ENCODE assay signal across 20 cellular contexts in genomic region chr9:136722093-136722968, GRCh38. TPM values are rescaled to one million over a fixed set of nuclear protein-coding genes. Genes with fewer than 3 reads are reported as not detected.
DNase-seq lines count a peak whose midpoint lies in the region; ATAC-seq and TF ChIP-seq lines count a peak whose summit lies in the region.
"Had no signal": no experiment of that assay in that cellular context is flagged by ENCODE, and none has a peak within 500 bp of the region (broad histone marks: within the 10 kb centered on the region; RNA-seq: fewer than 3 reads in every experiment).

No MANE protein-coding gene starts in this region.

- peaks cover 9% of the 10 kb centered on the region for H3K36me3 ChIP-seq in Panc1 (ENCODE audit: control insufficient read depth, insufficient read depth, low read length)
- H3K36me3 ChIP-seq in esophagus squamous epithelium, result peaks cover 23 to 56% (median 41%) of the 10 kb centered on the region in 3 donors
- H3K36me3 ChIP-seq in upper lobe of left lung, result peaks cover 27 to 52% (median 48%) of the 10 kb centered on the region in 4 donors
- H3K36me3 ChIP-seq in vagina, result peaks cover 0 to 36% of the 10 kb centered on the region in 2 donors

- peaks cover 38% of the 10 kb centered on the region for H3K4me1 ChIP-seq in Panc1 (ENCODE audit: control insufficient read depth, insufficient read depth, low read length)
- H3K4me1 ChIP-seq in esophagus squamous epithelium, result peaks cover 67 to 90% (median 76%) of the 10 kb centered on the region in 3 donors
- peaks cover 55 to 83% (median 65%) of the 10 kb centered on the region in 4 donors for H3K4me1 ChIP-seq in upper lobe of left lung
- H3K4me1 ChIP-seq in vagina, result peaks cover 66% of the 10 kb centered on the region

- H3K27ac ChIP-seq in Panc1 (ENCODE audit: low read length), result no peak overlapping the region
- peak overlapping the region in 3 of 4 donors; percentile 63 to 72 (median 69) for H3K27ac ChIP-seq in esophagus squamous epithelium
- H3K27ac ChIP-seq in upper lobe of left lung, result peak overlapping the region; percentile 65 to 83 (median 76)
- no peak overlapping the region for H3K27ac ChIP-seq in vagina
- H3K27ac ChIP-seq: hepatocyte, parathyroid adenoma had no signal

- CTCF ChIA-PET in Panc1 (lab: Charles Lee), result interaction anchor here (0.7 kb wide), 1 partner anchor 28 kb away, joined by 3 read pairs; no protein-coding TSS in a partner anchor

- H3K9me3 ChIP-seq in Panc1 (ENCODE audit: control insufficient read depth, insufficient read depth, low read depth, low read length), result no peaks in the 10 kb centered on the region
- no peaks in the 10 kb centered on the region for H3K9me3 ChIP-seq in esophagus squamous epithelium
- no peaks in the 10 kb centered on the region for H3K9me3 ChIP-seq in upper lobe of left lung
- H3K9me3 ChIP-seq in vagina, result no peaks in the 10 kb centered on the region
- H3K9me3 ChIP-seq: Caco-2 had no signal

- intact Hi-C loops in Panc1 (cut with micrococcal nuclease; ENCODE audit: unreplicated experiment), result no loop called here
- intact Hi-C loops in esophagus squamous epithelium (cut with DNase I), result no loop called here
- intact Hi-C loops in vagina (cut with DNase I), result no loop called here

- in situ Hi-C loops in Panc1 (cut with HindIII; ENCODE audit: low pct_unique_long_range_greater_than_20kb, low sequenced_read_pairs), result no loop called here

- no peak for TF ChIP-seq POLR2A in esophagus squamous epithelium (IDR thresholded peaks at IDR 0.05)
- no peak for TF ChIP-seq POLR2A in upper lobe of left lung (IDR thresholded peaks at IDR 0.05)
- no peak for TF ChIP-seq POLR2A in vagina (IDR thresholded peaks at IDR 0.05)

- H3K27me3 ChIP-seq in Panc1 (ENCODE audit: control insufficient read depth, insufficient read depth, low read length) (no peaks in the 10 kb centered on the region), esophagus squamous epithelium (peaks cover 0 to 9% (median 0%) of the 10 kb centered on the region in 4 donors), upper lobe of left lung (no peaks in the 10 kb centered on the region), vagina (no peaks in the 10 kb centered on the region)
- H3K27me3 ChIP-seq: hepatocyte had no signal

- peak; percentile 47 for DNase-seq in stimulated activated CD4-positive, alpha-beta T cell treated with anti-CD3 and anti-CD28 coated beads, Interleukin-15, amount 100 ng/mL, for 24 hours
- no peak for DNase-seq in stimulated activated CD4-positive, alpha-beta T cell treated with anti-CD3 and anti-CD28 coated beads, Interleukin-4, amount 100 ng/mL, for 4 hours
- DNase-seq in Panc1 (ENCODE audit: low read depth, low spot score), result no peak
- no peak for DNase-seq in esophagus squamous epithelium (lab: John Stamatoyannopoulos, UW)
- DNase-seq in upper lobe of left lung, result peak in 1 of 2 donors; percentile 85
- DNase-seq in vagina (ENCODE audit: extremely low spot score in 2 of 2), result no peak
- no peak for DNase-seq in GM03348 (ENCODE audit: low spot score)
- DNase-seq: Caco-2; central memory CD4-positive, alpha-beta T cell; islet precursor cell; mesendoderm; naive thymus-derived CD8-positive, alpha-beta T cell; NCI-H187; SIG-M5; stimulated activated CD4-positive, alpha-beta T cell treated with anti-CD3 and anti-CD28 coated beads, Interleukin-2, amount 100 ng/mL, for 48 hours had no signal

- POLR2A ChIA-PET in Panc1 (lab: Charles Lee), result no interaction called here

- H3K4me3 ChIP-seq in Panc1 (ENCODE audit: low read depth in 2 of 2, low read length in 2 of 2), result no peak overlapping the region
- H3K4me3 ChIP-seq in esophagus squamous epithelium, result no peak overlapping the region
- peak overlapping the region in 1 of 4 donors; percentile 3 for H3K4me3 ChIP-seq in upper lobe of left lung
- no peak overlapping the region for H3K4me3 ChIP-seq in vagina
- H3K4me3 ChIP-seq: hepatocyte had no signal

- BruUV-seq in Panc1 (replicated peaks; lab: Mats Ljungman, UMichigan), result no TSS peak

- ATAC-seq in Panc1 (peak; percentile 30), upper lobe of left lung (ENCODE audit: low FRiP score in 2 of 2) (no peak), GM18907 (IDR thresholded peaks at IDR 0.05; ENCODE audit: unreplicated experiment) (no peak)
- ATAC-seq: activated CD4-positive, CD25-positive, alpha-beta regulatory T cell treated with anti-CD3 and anti-CD28 coated beads, Interleukin-2, amount 50 U/mL, for 24 hours; naive thymus-derived CD8-positive, alpha-beta T cell had no signal

- TF ChIP-seq EP300 in upper lobe of left lung (IDR thresholded peaks at IDR 0.05), result no peak

- TF ChIP-seq CTCF in Panc1 (IDR thresholded peaks at IDR 0.05) (no peak), esophagus squamous epithelium (IDR thresholded peaks at IDR 0.05) (no peak), upper lobe of left lung (IDR thresholded peaks at IDR 0.05) (no peak), vagina (IDR thresholded peaks at IDR 0.05) (no peak)

- 67% methylated on average over 1 of the region's 31 CpGs; no CpG with 5 or more reads in 1 of the 2 donors for WGBS in esophagus squamous epithelium, 2 donors
- 86 to 92% methylated on average over 4 to 24 of the region's 31 CpGs for WGBS in upper lobe of left lung, 2 donors

RNA-seq across cellular contexts. Expression of gene DIPK1B, which starts 10.0 kb away (rescaled TPM):
- total RNA-seq in Panc1 (2021; ENCODE audit: unreplicated experiment) (10.6 TPM), esophagus squamous epithelium (1 to 10 TPM in 3 of 4 donors, under 1 TPM in 1; 0.48 to 6.3 (median 1.1) TPM), upper lobe of left lung (10 to 100 TPM in 5 of 6 donors, 1 to 10 TPM in 1; 9.7 to 24.1 (median 17.0) TPM), vagina (11.5 TPM)
- polyA plus RNA-seq in Panc1 (2012; ENCODE audit: insufficient read length), result 26.9 TPM

RNA-seq across cellular contexts. Expression of gene LCN10, which starts 20.4 kb away (rescaled TPM):
- total RNA-seq in Panc1 (2021; ENCODE audit: unreplicated experiment), result not detected
- not detected for polyA plus RNA-seq in Panc1 (2012; ENCODE audit: insufficient read length)
- total RNA-seq in esophagus squamous epithelium, result 1 to 10 TPM in 3 of 4 donors, under 1 TPM in 1; 0.64 to 3.8 (median 2.2) TPM
- 10 to 100 TPM in 1 of 6 donors, 1 to 10 TPM in 4, under 1 TPM in 1; 0.39 to 17.8 (median 2.2) TPM for total RNA-seq in upper lobe of left lung
- total RNA-seq in vagina, result 8.3 TPM
- total RNA-seq: Caco-2, hepatocyte had no signal
- polyA plus RNA-seq: hepatocyte had no signal

RNA-seq across cellular contexts. Expression of gene LCN6, which starts 26.0 kb away (rescaled TPM):
- total RNA-seq in Panc1 (2021; ENCODE audit: unreplicated experiment) (not detected), esophagus squamous epithelium (1 to 10 TPM in 2 of 4 donors, under 1 TPM in 1, not detected in 1; 0.82 to 6.7 (median 2.5) TPM), upper lobe of left lung (10 to 100 TPM in 1 of 6 donors, 1 to 10 TPM in 3, not detected in 2; 2.7 to 35.1 (median 5.5) TPM), vagina (17.9 TPM)
- polyA plus RNA-seq in Panc1 (2012; ENCODE audit: insufficient read length), result not detected
- total RNA-seq: activated T-helper 2 cell treated with anti-CD3 and anti-CD28 coated beads, Interferon-gamma antibody, Interleukin-2, Interleukin-4, amounts not matched to agents 10 μg/mL and 5 μg/mL and 100 μg/mL, durations not matched to agents 14 hours and 24 hours and 36 hours; Caco-2; hepatocyte; naive thymus-derived CD8-positive, alpha-beta T cell had no signal
- polyA plus RNA-seq: hepatocyte; naive thymus-derived CD8-positive, alpha-beta T cell had no signal

RNA-seq across cellular contexts. Expression of gene AGPAT2, which starts 35.1 kb away (rescaled TPM):
- total RNA-seq in Panc1 (2021; ENCODE audit: unreplicated experiment) (77.9 TPM), esophagus squamous epithelium (10 to 100 TPM; 66.2 to 80.6 (median 75.8) TPM), upper lobe of left lung (100 to 1,000 TPM in 5 of 6 donors, 10 to 100 TPM in 1; 70.2 to 242 (median 140) TPM), vagina (87.2 TPM)
- polyA plus RNA-seq in Panc1 (2012; ENCODE audit: insufficient read length), result 118 TPM

RNA-seq across cellular contexts. Expression of gene LCN8, which starts 35.7 kb away (rescaled TPM):
- total RNA-seq in Panc1 (2021; ENCODE audit: unreplicated experiment) (not detected), esophagus squamous epithelium (not detected), upper lobe of left lung (not detected), vagina (not detected)
- not detected for polyA plus RNA-seq in Panc1 (2012; ENCODE audit: insufficient read length)
- total RNA-seq: activated T-helper 2 cell treated with anti-CD3 and anti-CD28 coated beads, Interferon-gamma antibody, Interleukin-2, Interleukin-4, amounts not matched to agents 10 μg/mL and 5 μg/mL and 100 μg/mL, durations not matched to agents 14 hours and 24 hours and 36 hours; Caco-2; hepatocyte had no signal
- polyA plus RNA-seq: hepatocyte; naive thymus-derived CD8-positive, alpha-beta T cell had no signal

Comparison
In these comparisons a context has a peak if more than half of its experiments do, and no peak if none do; other contexts are left out.
1. H3K27ac ChIP-seq: peak in esophagus squamous epithelium (3 of 4) and upper lobe of left lung (4 of 4); none in Panc1 (single experiment) and vagina (single experiment).